31 cellular contexts compared by ENCODE assay signal in the genomic region with DNA sequence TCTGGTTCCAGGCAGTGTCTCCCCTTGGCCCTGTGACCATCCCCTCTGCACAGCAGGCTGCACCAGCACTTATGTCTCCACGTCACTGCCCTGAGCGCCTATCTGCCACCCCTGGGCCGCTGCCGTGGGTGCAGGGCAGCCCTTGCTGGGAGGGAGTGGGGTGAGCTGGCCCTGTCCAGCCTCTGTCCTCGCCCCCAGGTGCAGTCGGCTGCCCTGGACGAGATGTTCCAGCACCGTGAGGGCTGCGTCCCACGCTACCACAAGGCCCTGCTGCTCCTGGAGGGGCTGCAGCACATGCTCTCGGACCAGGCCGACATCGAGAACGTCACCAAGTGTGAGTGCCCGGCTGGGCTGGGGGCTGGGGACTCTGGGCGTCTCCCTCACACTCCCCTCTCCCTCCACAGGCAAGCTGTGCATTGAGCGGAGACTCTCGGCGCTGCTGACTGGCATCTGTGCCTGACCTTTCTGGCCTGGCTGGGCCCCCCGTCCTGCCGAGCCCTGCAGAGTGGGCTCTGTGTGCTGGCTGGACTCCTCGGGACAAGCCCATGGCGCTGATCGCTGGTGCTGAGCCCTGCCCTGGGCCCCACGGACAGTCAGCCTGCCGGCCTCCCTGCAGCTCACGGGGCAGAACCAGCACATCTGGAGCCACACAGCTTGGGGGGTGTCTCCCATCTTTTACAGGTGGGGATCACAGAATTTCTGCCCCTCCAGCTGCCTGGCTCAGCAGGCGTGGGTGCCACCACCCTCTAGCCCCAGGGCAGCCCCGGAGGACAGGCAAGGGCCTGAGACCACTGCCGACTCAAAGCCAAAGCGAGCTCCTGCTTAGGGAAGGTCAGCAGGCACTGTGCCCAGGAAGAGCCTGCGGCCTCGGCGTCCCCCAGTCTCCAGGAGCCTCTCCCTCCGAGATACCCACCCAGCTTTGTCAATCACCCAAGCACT. TPM values are rescaled to one million over a fixed set of nuclear protein-coding genes. Genes with fewer than 3 reads are reported as not detected.
DNase-seq lines count a peak whose midpoint lies in the region; ATAC-seq and TF ChIP-seq lines count a peak whose summit lies in the region.
"Had no signal": no experiment of that assay in that cellular context is flagged by ENCODE, and none has a peak within 500 bp of the region (broad histone marks: within the 10 kb centered on the region; RNA-seq: fewer than 3 reads in every experiment).

No MANE protein-coding gene starts in this region.

- TF ChIP-seq POLR2A in IMR-90 (IDR thresholded peaks at IDR 0.05; ENCODE audit: low read depth, low read length) (no peak), heart left ventricle (IDR thresholded peaks at IDR 0.05) (no peak)

- no peak overlapping the region for H2BK5ac ChIP-seq in IMR-90 (ENCODE audit: low read depth, low read length, poor library complexity, severe bottlenecking)

- POLR2A ChIA-PET in IMR-90 (lab: Charles Lee; ENCODE audit: unreplicated experiment): no interaction called here

- TF ChIP-seq CTCF in IMR-90 (conservative IDR thresholded peaks at IDR 0.05; ENCODE audit: low read depth, low read length): no peak
- no peak for TF ChIP-seq CTCF in heart left ventricle (IDR thresholded peaks at IDR 0.05)
- TF ChIP-seq CTCF in lower lobe of right lung (IDR thresholded peaks at IDR 0.05): no peak
- no peak for TF ChIP-seq CTCF in mesothelial cell of epicardium (IDR thresholded peaks at IDR 0.05; ENCODE audit: unreplicated experiment)

- peak overlapping the region; percentile 7 for H2AFZ ChIP-seq in IMR-90 (replicated peaks; ENCODE audit: low read length, poor library complexity)

- H2AK9ac ChIP-seq in IMR-90 (replicated peaks; ENCODE audit: low read depth, low read length, poor library complexity): no peak overlapping the region

- no peak overlapping the region for H2BK15ac ChIP-seq in IMR-90 (ENCODE audit: low read depth, low read length)

- CTCF ChIA-PET in IMR-90 (lab: Yijun Ruan, JAX): no interaction called here

- DNase-seq in 8988T (peak; percentile 32), IMR-90 (no peak), heart left ventricle (peak in 3 of 5 donors; percentile 40 to 66 (median 49)), lower lobe of right lung (peak; percentile 45), mesothelial cell of epicardium (ENCODE audit: low spot score in 2 of 2, unreplicated experiment in 2 of 2) (no peak), HT-29 (ENCODE audit: low spot score) (no peak)
- DNase-seq in activated CD4-positive, alpha-beta T cell treated with anti-CD3 and anti-CD28 coated beads for 4 hours: no peak
- DNase-seq: activated CD4-positive, alpha-beta memory T cell treated with anti-CD3 and anti-CD28 coated beads for 36 hours; activated CD4-positive, CD25-positive, alpha-beta regulatory T cell treated with anti-CD3 and anti-CD28 coated beads, Interleukin-2, amount 50 U/mL, for 72 hours; activated CD8-positive, alpha-beta memory T cell treated with anti-CD3 and anti-CD28 coated beads, Interleukin-2, amount 50 U/mL, for 48 hours; activated naive CD4-positive, alpha-beta T cell treated with anti-CD3 and anti-CD28 coated beads, Interleukin-2, amount 50 U/mL, for 16 hours; amniotic stem cell; brain microvascular endothelial cell; CD4-positive, alpha-beta memory T cell; effector CD4-positive, alpha-beta T cell; gastrocnemius medialis; hippocampal formation; immature natural killer cell; Kasumi-1; midbrain; naive B cell; NCI-H1417 treated with DMSO at 0.1 percent for 48 hours; NCI-H2081 treated with DMSO at 0.1 percent for 48 hours; NCI-H2227 treated with DMSO at 0.1 percent for 48 hours; SK-N-SH had no signal

- H3K23ac ChIP-seq in IMR-90 (ENCODE audit: low read depth, low read length): no peak overlapping the region

- intact Hi-C loops in IMR-90 (cut with micrococcal nuclease) (no loop called here), heart left ventricle (cut with DNase I) (no loop called here), lower lobe of right lung (cut with DNase I) (no loop called here)

- no TSS peak for BruUV-seq in IMR-90 (replicated peaks; lab: Mats Ljungman, UMichigan)

- H3K56ac ChIP-seq in IMR-90 (ENCODE audit: extremely low read depth, insufficient read depth, low read length): no peak overlapping the region

- H3K9me3 Mint-ChIP-seq in mesothelial cell of epicardium: no peaks in the 10 kb centered on the region
- H3K9me3 Mint-ChIP-seq: activated CD4-positive, alpha-beta memory T cell treated with anti-CD3 and anti-CD28 coated beads for 36 hours; activated T-helper 1 cell treated with anti-CD3 and anti-CD28 coated beads, Interleukin-12 subunit alpha, Interleukin-12 subunit beta, Interleukin-2, Interleukin-4 antibody, amounts not matched to agents 30 ng/mL and 10 ng/mL and 1 ng/mL, durations not matched to agents 14 hours and 24 hours and 36 hours; immature natural killer cell; stimulated activated memory B cell treated with anti-CD40 and anti-IgM and Interleukin-4, amounts not matched to agents 10 μg/mL and 1 μg/mL and 100 μg/mL, for 72 hours; T-helper 1 cell treated with Interleukin-12 subunit alpha and Interleukin-12 subunit beta and Interleukin-4 antibody, amounts not matched to agents 30 μg/mL and 1 μg/mL, for 36 hours had no signal

- peaks cover 48% of the 10 kb centered on the region for H3K36me3 ChIP-seq in IMR-90 (ENCODE audit: control insufficient read depth, insufficient read depth, low read length)
- H3K36me3 ChIP-seq in heart left ventricle: peaks cover 0 to 58% (median 47%) of the 10 kb centered on the region in 9 donors
- H3K36me3 ChIP-seq in lower lobe of right lung: peaks cover 55% of the 10 kb centered on the region

- no peak overlapping the region for H2BK20ac ChIP-seq in IMR-90 (ENCODE audit: low read depth, low read length)

- peaks cover 1% of the 10 kb centered on the region for H3K4me1 Mint-ChIP-seq in mesothelial cell of epicardium

- 96% methylated on average over 15 of the region's 35 CpGs; no CpG with 5 or more reads in 1 of the 2 experiments for WGBS in IMR-90 (ENCODE audit: extremely low coverage in 2 of 2, insufficient read length in 1 of 2), 2 experiments
- WGBS in heart left ventricle, 4 donors: 78 to 90% (median 84%) methylated on average over 22 to 35 of the region's 35 CpGs

- no peak overlapping the region for H2AK5ac ChIP-seq in IMR-90 (ENCODE audit: low read depth, low read length)

- H4K91ac ChIP-seq in IMR-90 (ENCODE audit: insufficient read depth, low read depth, low read length): no peak overlapping the region

- H3K27me3 ChIP-seq in IMR-90 (ENCODE audit: control insufficient read depth, insufficient read depth, low read length) (no peaks in the 10 kb centered on the region), heart left ventricle (no peaks in the 10 kb centered on the region), lower lobe of right lung (ENCODE audit: low read depth) (no peaks in the 10 kb centered on the region)
- H3K27me3 ChIP-seq: brain microvascular endothelial cell, gastrocnemius medialis had no signal

- no peak for TF ChIP-seq RAD21 in IMR-90 (IDR thresholded peaks at IDR 0.05; ENCODE audit: low read length)

- ATAC-seq in IMR-90 (ENCODE audit: low read depth) (no peak), heart left ventricle (peak; percentile 56 to 81 (median 64)), lower lobe of right lung (no peak), GM19452 (IDR thresholded peaks at IDR 0.05; ENCODE audit: unreplicated experiment) (no peak)
- ATAC-seq: gastrocnemius medialis; stimulated activated memory B cell treated with anti-CD40 and anti-IgM and Interleukin-4, amounts not matched to agents 10 μg/mL and 1 μg/mL and 100 μg/mL, for 72 hours had no signal

- H4K8ac ChIP-seq in IMR-90 (ENCODE audit: low read depth in 2 of 2, low read length in 2 of 2): no peak overlapping the region

- no peaks in the 10 kb centered on the region for H4K20me1 ChIP-seq in IMR-90 (ENCODE audit: insufficient read depth, low read length)

- H3K4me1 ChIP-seq in IMR-90 (ENCODE audit: control insufficient read depth, insufficient read depth, low read length) (no peaks in the 10 kb centered on the region), heart left ventricle (peaks cover 0 to 29% (median 9%) of the 10 kb centered on the region in 12 donors), lower lobe of right lung (peaks cover 8% of the 10 kb centered on the region)
- H3K4me1 ChIP-seq: A549, gastrocnemius medialis, HAP-1 had no signal

- no peak overlapping the region for H3K4ac ChIP-seq in IMR-90 (ENCODE audit: low read depth, low read length)

- in situ Hi-C loops in IMR-90 (cut with MboI; ENCODE audit: low sequenced_read_pairs): no loop called here

- H2BK120ac ChIP-seq in IMR-90 (ENCODE audit: low read depth, low read length): no peak overlapping the region

- no peak overlapping the region for H3K4me2 ChIP-seq in IMR-90 (ENCODE audit: low read depth, low read length)
- H3K4me2 ChIP-seq: A549, SK-N-SH had no signal

- H3K9ac ChIP-seq in IMR-90 (ENCODE audit: low read depth, low read length): no peak overlapping the region
- H3K9ac ChIP-seq: SK-N-SH had no signal

- H3K27ac Mint-ChIP-seq in mesothelial cell of epicardium: no peak overlapping the region
- H3K27ac Mint-ChIP-seq: activated CD4-positive, alpha-beta memory T cell treated with anti-CD3 and anti-CD28 coated beads for 36 hours; activated T-helper 1 cell treated with anti-CD3 and anti-CD28 coated beads, Interleukin-12 subunit alpha, Interleukin-12 subunit beta, Interleukin-2, Interleukin-4 antibody, amounts not matched to agents 30 ng/mL and 10 ng/mL and 1 ng/mL, durations not matched to agents 14 hours and 24 hours and 36 hours; CD4-positive, alpha-beta memory T cell; stimulated activated memory B cell treated with anti-CD40 and anti-IgM and Interleukin-4, amounts not matched to agents 10 μg/mL and 1 μg/mL and 100 μg/mL, for 72 hours; T-helper 1 cell treated with Interleukin-12 subunit alpha and Interleukin-12 subunit beta and Interleukin-4 antibody, amounts not matched to agents 30 μg/mL and 1 μg/mL, for 36 hours had no signal

- H4K5ac ChIP-seq in IMR-90 (ENCODE audit: low read depth, low read length): no peak overlapping the region

- no peaks in the 10 kb centered on the region for H3K27me3 Mint-ChIP-seq in mesothelial cell of epicardium (ENCODE audit: low read depth)
- H3K27me3 Mint-ChIP-seq: activated CD4-positive, alpha-beta memory T cell treated with anti-CD3 and anti-CD28 coated beads for 36 hours; CD4-positive, alpha-beta memory T cell; naive B cell; stimulated activated memory B cell treated with anti-CD40 and anti-IgM and Interleukin-4, amounts not matched to agents 10 μg/mL and 1 μg/mL and 100 μg/mL, for 72 hours had no signal

- no peak overlapping the region for H3K4me3 ChIP-seq in IMR-90 (ENCODE audit: insufficient read depth, low read depth, low read length)
- no peak overlapping the region for H3K4me3 ChIP-seq in heart left ventricle
- no peak overlapping the region for H3K4me3 ChIP-seq in lower lobe of right lung
- H3K4me3 ChIP-seq: A549, gastrocnemius medialis, HAP-1 had no signal

- no peak overlapping the region for H3K14ac ChIP-seq in IMR-90 (replicated peaks; ENCODE audit: low read depth, low read length)

- peaks cover 7% of the 10 kb centered on the region for H3K36me3 Mint-ChIP-seq in mesothelial cell of epicardium
- H3K36me3 Mint-ChIP-seq: activated CD4-positive, alpha-beta memory T cell treated with anti-CD3 and anti-CD28 coated beads for 36 hours; naive B cell had no signal

- H3K9me3 ChIP-seq in IMR-90 (ENCODE audit: control insufficient read depth, insufficient read depth, low read length): no peaks in the 10 kb centered on the region
- H3K9me3 ChIP-seq in heart left ventricle: no peaks in the 10 kb centered on the region
- H3K9me3 ChIP-seq in lower lobe of right lung: no peaks in the 10 kb centered on the region
- H3K9me3 ChIP-seq: A549, gastrocnemius medialis, HAP-1, SK-N-SH had no signal

- H3K27ac ChIP-seq in IMR-90 (ENCODE audit: insufficient read depth, low read length) (no peak overlapping the region), heart left ventricle (peak overlapping the region in 11 of 12 donors; percentile 5 to 81 (median 70)), lower lobe of right lung (no peak overlapping the region)
- H3K27ac ChIP-seq: A549, brain microvascular endothelial cell, gastrocnemius medialis had no signal

- H3K9me1 ChIP-seq in IMR-90 (ENCODE audit: insufficient read depth, low read length): no peaks in the 10 kb centered on the region

- no peak overlapping the region for H3K18ac ChIP-seq in IMR-90 (ENCODE audit: low read depth, low read length)

- dilution Hi-C loops in IMR-90 (cut with HindIII; ENCODE audit: low sequenced_read_pairs, unreplicated experiment): no loop called here

- H3K4me3 Mint-ChIP-seq in mesothelial cell of epicardium: no peak overlapping the region
- H3K4me3 Mint-ChIP-seq: activated CD4-positive, alpha-beta memory T cell treated with anti-CD3 and anti-CD28 coated beads for 36 hours; activated T-helper 1 cell treated with anti-CD3 and anti-CD28 coated beads, Interleukin-12 subunit alpha, Interleukin-12 subunit beta, Interleukin-2, Interleukin-4 antibody, amounts not matched to agents 30 ng/mL and 10 ng/mL and 1 ng/mL, durations not matched to agents 14 hours and 24 hours and 36 hours; CD4-positive, alpha-beta memory T cell; immature natural killer cell; stimulated activated memory B cell treated with anti-CD40 and anti-IgM and Interleukin-4, amounts not matched to agents 10 μg/mL and 1 μg/mL and 100 μg/mL, for 72 hours; T-helper 1 cell treated with Interleukin-12 subunit alpha and Interleukin-12 subunit beta and Interleukin-4 antibody, amounts not matched to agents 30 μg/mL and 1 μg/mL, for 36 hours had no signal

- H3K79me1 ChIP-seq in IMR-90 (ENCODE audit: low read depth in 1 of 2, low read length in 2 of 2): no peaks in the 10 kb centered on the region

RNA-seq across cellular contexts. Expression of gene PUS1, which starts 7.9 kb away (rescaled TPM):
- total RNA-seq in IMR-90 (2012; rRNA removed) (11.4 and 14.0 TPM in 2 replicates), heart left ventricle (10 to 100 TPM in 2 of 9 donors, 1 to 10 TPM in 7; 6.1 to 10.7 (median 8.1) TPM), lower lobe of right lung (19.1 TPM), mesothelial cell of epicardium (25.5 to 28.2 TPM (median 27.4 TPM) in 3 replicates)
- polyA plus RNA-seq in IMR-90 (2012; rRNA removed) (33.1 and 36.7 TPM in 2 replicates), heart left ventricle (10 to 100 TPM in 1 of 2 donors, 1 to 10 TPM in 1; 8.8 to 13.5 TPM)
- polyA plus RNA-seq in IMR-90 (2012; cell fraction: cytosol; rRNA removed): 28.6 and 35.9 TPM in 2 replicates
- 86.5 and 151 TPM in 2 replicates for polyA plus RNA-seq in IMR-90 (2012; cell fraction: nucleus; rRNA removed; ENCODE audit: low replicate concordance)
- 70.5 and 73.8 TPM in 2 replicates for total RNA-seq in HT-29 (2014; rRNA removed; shearing (Covaris generic))

RNA-seq across cellular contexts. Expression of gene ULK1, which starts 26.7 kb away (rescaled TPM):
- total RNA-seq in IMR-90 (2012; rRNA removed) (1.8 and 1.9 TPM in 2 replicates), heart left ventricle (10 to 100 TPM; 21.9 to 56.0 (median 42.4) TPM), lower lobe of right lung (32.2 TPM), mesothelial cell of epicardium (88.8 to 104 TPM (median 93.0 TPM) in 3 replicates)
- polyA plus RNA-seq in IMR-90 (2012; rRNA removed) (19.2 and 20.0 TPM in 2 replicates), heart left ventricle (10 to 100 TPM; 23.0 to 24.7 TPM)
- 7.8 and 17.2 TPM in 2 replicates for polyA plus RNA-seq in IMR-90 (2012; cell fraction: cytosol; rRNA removed)
- 80.3 and 166 TPM in 2 replicates for polyA plus RNA-seq in IMR-90 (2012; cell fraction: nucleus; rRNA removed; ENCODE audit: low replicate concordance)
- total RNA-seq in HT-29 (2014; rRNA removed; shearing (Covaris generic)): 4.9 and 9.6 TPM in 2 replicates

RNA-seq across cellular contexts. Expression of gene EP400, which starts 28.6 kb away (rescaled TPM):
- total RNA-seq in IMR-90 (2012; rRNA removed): 4.3 and 5.3 TPM in 2 replicates
- polyA plus RNA-seq in IMR-90 (2012; rRNA removed): 10.3 and 11.4 TPM in 2 replicates
- polyA plus RNA-seq in IMR-90 (2012; cell fraction: cytosol; rRNA removed): 5.7 and 6.6 TPM in 2 replicates
- 20.1 and 26.9 TPM in 2 replicates for polyA plus RNA-seq in IMR-90 (2012; cell fraction: nucleus; rRNA removed; ENCODE audit: low replicate concordance)
- total RNA-seq in heart left ventricle: 10 to 100 TPM; 10.3 to 27.8 (median 18.3) TPM
- polyA plus RNA-seq in heart left ventricle: 10 to 100 TPM in 1 of 2 donors, 1 to 10 TPM in 1; 9.8 to 10.5 TPM
- total RNA-seq in lower lobe of right lung: 46.2 TPM
- 74.0 to 77.9 TPM (median 75.3 TPM) in 3 replicates for total RNA-seq in mesothelial cell of epicardium
- 8.3 and 12.2 TPM in 2 replicates for total RNA-seq in HT-29 (2014; rRNA removed; shearing (Covaris generic))

Comparison
In these comparisons a context has a peak if more than half of its experiments do, and no peak if none do; other contexts are left out.
1. DNase-seq: peak in 8988T (single experiment), heart left ventricle (3 of 5) and lower lobe of right lung (single experiment); none in IMR-90 (single experiment), mesothelial cell of epicardium (0 of 2), activated CD4-positive, alpha-beta T cell treated with anti-CD3 and anti-CD28 coated beads for 4 hours (0 of 2) and HT-29 (single experiment).
2. ATAC-seq: peak in heart left ventricle (4 of 4); none in IMR-90 (single experiment), lower lobe of right lung (0 of 2) and GM19452 (single experiment).
3. H3K27ac ChIP-seq: peak in heart left ventricle (11 of 12); none in IMR-90 (single experiment) and lower lobe of right lung (single experiment).